30 cellular contexts compared by ENCODE assay signal in genomic region chr12:53925006-53925405, GRCh38. TPM values are rescaled to one million over a fixed set of nuclear protein-coding genes. Genes with fewer than 3 reads are reported as not detected.
"Had no signal": no experiment of that assay in that cellular context is flagged by ENCODE, and none has a peak within 500 bp of the region (broad histone marks: within the 10 kb centered on the region; RNA-seq: fewer than 3 reads in every experiment).

No MANE protein-coding gene starts in this region.

- H3K27ac ChIP-seq: colonic mucosa, epithelial cell of prostate, gastrocnemius medialis, left lung, neural progenitor cell, ovary, psoas muscle, sigmoid colon, skin epidermis, spleen, transverse colon, upper lobe of right lung, uterus had no signal

- ATAC-seq: esophagus mucosa; gastrocnemius medialis; left lung; naive thymus-derived CD4-positive, alpha-beta T cell; psoas muscle; right cardiac atrium; stimulated activated memory B cell treated with anti-CD40 and anti-IgM and Interleukin-4, amounts not matched to agents 10 μg/mL and 1 μg/mL and 100 μg/mL, for 72 hours; upper lobe of right lung had no signal

- H2AFZ ChIP-seq: neural progenitor cell had no signal

- H3K9ac ChIP-seq: neural progenitor cell had no signal

- H3K36me3 ChIP-seq: colonic mucosa, gastrocnemius medialis, left lung, neural progenitor cell, ovary, sigmoid colon, spleen, transverse colon, upper lobe of right lung, uterus had no signal

- DNase-seq: colonic mucosa; effector CD8-positive, alpha-beta T cell; endodermal cell; foreskin fibroblast; gastrocnemius medialis; head of caudate nucleus; kidney; left lung; mesendoderm; midbrain; naive thymus-derived CD4-positive, alpha-beta T cell; ovary; posterior cingulate gyrus; psoas muscle; right cardiac atrium; sigmoid colon; spleen; stimulated activated CD4-positive, alpha-beta T cell treated with anti-CD3 and anti-CD28 coated beads, Interleukin-4, amount 100 ng/mL, for 4 hours; transverse colon; upper lobe of right lung; uterus had no signal

- H3K9me3 ChIP-seq: colonic mucosa, gastrocnemius medialis, left lung, psoas muscle, sigmoid colon, spleen, transverse colon, upper lobe of right lung, uterus had no signal

- H3K4me2 ChIP-seq: neural progenitor cell had no signal

- H3K4me3 ChIP-seq: colonic mucosa, gastrocnemius medialis, left lung, neural progenitor cell, ovary, psoas muscle, sigmoid colon, skin epidermis, spleen, transverse colon, upper lobe of right lung, uterus had no signal

- H3K4me1 ChIP-seq: colonic mucosa, gastrocnemius medialis, left lung, neural progenitor cell, psoas muscle, spleen, upper lobe of right lung, uterus had no signal

RNA-seq across cellular contexts. Expression of gene HOXC13, which starts 13.6 kb away (rescaled TPM):
- total RNA-seq: colonic mucosa; endodermal cell; glomerular endothelial cell; kidney; left lung; lung microvascular endothelial cell; mucosa of gallbladder; naive thymus-derived CD4-positive, alpha-beta T cell; ovary; psoas muscle; right cardiac atrium; sigmoid colon; spleen; transverse colon; upper lobe of right lung; uterus had no signal
- polyA plus RNA-seq: naive thymus-derived CD4-positive, alpha-beta T cell; ovary; right cardiac atrium; spleen had no signal

RNA-seq across cellular contexts. Expression of gene HOXC12, which starts 29.7 kb away (rescaled TPM):
- total RNA-seq: colonic mucosa; endodermal cell; esophagus mucosa; gastrocnemius medialis; glomerular endothelial cell; kidney; left lung; lung microvascular endothelial cell; mucosa of gallbladder; naive thymus-derived CD4-positive, alpha-beta T cell; ovary; psoas muscle; renal cortical epithelial cell; right cardiac atrium; sigmoid colon; spleen; transverse colon; upper lobe of right lung; uterus had no signal
- polyA plus RNA-seq: naive thymus-derived CD4-positive, alpha-beta T cell; ovary; right cardiac atrium; sigmoid colon; spleen had no signal

RNA-seq across cellular contexts. Expression of gene HOXC11, which starts 47.9 kb away (rescaled TPM):
- total RNA-seq: colonic mucosa; endodermal cell; left lung; lung microvascular endothelial cell; mucosa of gallbladder; naive thymus-derived CD4-positive, alpha-beta T cell; right cardiac atrium; sigmoid colon; spleen; transverse colon; upper lobe of right lung had no signal
- polyA plus RNA-seq: naive thymus-derived CD4-positive, alpha-beta T cell; right cardiac atrium; sigmoid colon; spleen had no signal

RNA-seq across cellular contexts. Expression of gene HOTAIR, which starts 49.7 kb away (rescaled TPM):
- total RNA-seq: colonic mucosa; endodermal cell; esophagus mucosa; left lung; lung microvascular endothelial cell; mucosa of gallbladder; naive thymus-derived CD4-positive, alpha-beta T cell; right cardiac atrium; sigmoid colon; spleen; transverse colon; upper lobe of right lung had no signal
- polyA plus RNA-seq: naive thymus-derived CD4-positive, alpha-beta T cell; right cardiac atrium; sigmoid colon; spleen had no signal

RNA-seq across cellular contexts. Expression of gene HOXC10, which starts 59.9 kb away (rescaled TPM):
- total RNA-seq: colonic mucosa; endodermal cell; left lung; lung microvascular endothelial cell; mucosa of gallbladder; naive thymus-derived CD4-positive, alpha-beta T cell; right cardiac atrium; sigmoid colon; spleen; transverse colon; upper lobe of right lung had no signal
- polyA plus RNA-seq: naive thymus-derived CD4-positive, alpha-beta T cell; right cardiac atrium; sigmoid colon; spleen had no signal
